7 cellular contexts compared by ENCODE assay signal in the genomic region with DNA sequence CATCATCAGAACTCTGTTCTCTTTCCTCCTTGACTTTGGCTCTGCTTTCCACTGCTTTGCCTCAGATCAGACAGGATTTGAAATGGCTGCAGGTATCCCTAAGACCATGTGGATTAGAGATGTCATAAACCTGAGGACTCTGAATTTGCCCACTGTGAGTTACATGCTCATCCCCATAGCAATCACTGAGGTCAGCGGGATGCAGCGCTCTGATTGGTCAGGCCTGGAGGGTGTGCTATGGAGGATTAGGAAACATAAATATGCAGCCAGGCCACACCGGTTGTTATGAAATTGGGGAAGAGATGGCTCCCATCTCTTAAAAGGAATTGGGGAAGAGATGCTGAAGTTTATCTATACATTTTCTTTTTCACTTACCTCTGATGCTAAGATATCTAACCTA.
DNase-seq lines count a peak whose midpoint lies in the region; ATAC-seq and TF ChIP-seq lines count a peak whose summit lies in the region.

No MANE protein-coding gene starts in this region.

- DNase-seq in GM12865 (ENCODE audit: low read depth) (peak; percentile 70), SK-MEL-5 (ENCODE audit: low read depth, low spot score) (peak; percentile 87), dermis microvascular lymphatic vessel endothelial cell (ENCODE audit: low read depth in 2 of 2) (peak; percentile 47 to 55), mucosa of gallbladder (ENCODE audit: low spot score) (peak; percentile 16), GM19240 (ENCODE audit: insufficient read length, low spot score) (no peak)

- no peak for TF ChIP-seq CTCF in GM12865 (IDR thresholded peaks at IDR 0.05; ENCODE audit: insufficient read depth, low read depth, low read length, missing control alignments)

- ATAC-seq in GM21367 (IDR thresholded peaks at IDR 0.05; ENCODE audit: unreplicated experiment) (peak; percentile 100), HG03378 (IDR thresholded peaks at IDR 0.05; ENCODE audit: unreplicated experiment) (peak; percentile 99)

- in situ Hi-C loops in SK-MEL-5 (cut with HindIII; ENCODE audit: low pct_unique_long_range_greater_than_20kb, low sequenced_read_pairs): no loop called here

- no peak overlapping the region for H3K4me3 ChIP-seq in GM12865 (ENCODE audit: low read depth, low read length)
